26 cellular contexts compared by ENCODE assay signal in the genomic region with DNA sequence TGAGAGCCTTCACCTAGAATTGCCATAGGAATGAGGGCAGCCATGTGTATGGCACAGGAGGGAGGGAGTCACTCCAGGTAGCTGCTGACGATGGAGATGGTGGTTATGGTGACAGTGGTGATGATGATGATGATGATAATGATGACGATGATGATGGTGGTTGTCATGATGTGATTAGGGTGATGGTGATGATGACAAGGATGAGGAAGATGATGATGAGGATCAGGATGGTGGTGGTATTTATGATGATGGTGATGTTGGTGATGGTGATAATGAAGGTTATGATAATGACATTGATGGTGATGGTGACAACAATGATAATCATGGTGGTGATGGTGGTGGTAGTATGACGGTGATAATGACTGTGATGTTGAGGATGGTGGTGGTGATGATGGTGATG.
DNase-seq lines count a peak whose midpoint lies in the region; FAIRE-seq and TF ChIP-seq lines count a peak whose summit lies in the region.
"Had no signal": no experiment of that assay in that cellular context is flagged by ENCODE, and none has a peak within 500 bp of the region (broad histone marks: within the 10 kb centered on the region; RNA-seq: fewer than 3 reads in every experiment).

No MANE protein-coding gene starts in this region.

- H2BK120ac ChIP-seq in H9 (ENCODE audit: low read depth, low read length, poor library complexity, severe bottlenecking), result no peak overlapping the region

- H3K14ac ChIP-seq in H9 (ENCODE audit: insufficient read depth, low read length), result no peak overlapping the region

- H2BK5ac ChIP-seq in H9 (ENCODE audit: insufficient read length, low read length), result no peak overlapping the region

- no peaks in the 10 kb centered on the region; a peak in 1 of 5 replicates for H3K9me3 Mint-ChIP-seq in H9
- H3K9me3 Mint-ChIP-seq: CD4-positive, alpha-beta memory T cell; CD4-positive, CD25-positive, alpha-beta regulatory T cell; CD8-positive, alpha-beta memory T cell had no signal

- no peaks in the 10 kb centered on the region for H4K20me1 ChIP-seq in H9 (ENCODE audit: control insufficient read depth, insufficient read depth, insufficient read length)

- TF ChIP-seq CTCF in H9 (conservative IDR thresholded peaks at IDR 0.05) (no peak), HEK293 (tag by site-specific recombination; IDR thresholded peaks at IDR 0.05) (no peak)

- H3K4me3 Mint-ChIP-seq in H9, result no peak overlapping the region
- H3K4me3 Mint-ChIP-seq: CD14-positive monocyte; CD4-positive, alpha-beta memory T cell; CD4-positive, CD25-positive, alpha-beta regulatory T cell; CD8-positive, alpha-beta memory T cell had no signal

- H3K27ac Mint-ChIP-seq in H9, result no peak overlapping the region
- H3K27ac Mint-ChIP-seq: CD14-positive monocyte; CD4-positive, alpha-beta memory T cell; CD4-positive, CD25-positive, alpha-beta regulatory T cell; CD8-positive, alpha-beta memory T cell had no signal

- no peaks in the 10 kb centered on the region for H3K27me3 ChIP-seq in H9 (ENCODE audit: insufficient read depth, low read length)
- H3K27me3 ChIP-seq: BE2C, BLaER1 had no signal

- peak overlapping the region; percentile 30 for H4K8ac ChIP-seq in H9 (replicated peaks; ENCODE audit: insufficient read length, low read depth, low read length)

- H2AK5ac ChIP-seq in H9 (ENCODE audit: insufficient read length, low read length), result no peak overlapping the region

- no peak overlapping the region for H3K4me2 ChIP-seq in H9 (ENCODE audit: insufficient read depth, insufficient read length, low read length)
- H3K4me2 ChIP-seq: BLaER1 had no signal

- no peak overlapping the region for H2BK12ac ChIP-seq in H9 (ENCODE audit: insufficient read length, low read depth, low read length)

- no peaks in the 10 kb centered on the region for H3K36me3 ChIP-seq in HEK293 (ENCODE audit: control insufficient read depth in 2 of 2, insufficient read depth in 1 of 2, low read length in 2 of 2)
- H3K36me3 ChIP-seq: BE2C, BLaER1 had no signal

- H3K4me1 Mint-ChIP-seq in H9, result no peaks in the 10 kb centered on the region
- H3K4me1 Mint-ChIP-seq: CD4-positive, alpha-beta memory T cell; CD4-positive, CD25-positive, alpha-beta regulatory T cell; CD8-positive, alpha-beta memory T cell had no signal

- H3K56ac ChIP-seq in H9 (ENCODE audit: insufficient read length, low read depth, low read length), result no peak overlapping the region

- H3K9ac ChIP-seq in H9 (ENCODE audit: extremely low read depth, insufficient read length, low read length), result no peak overlapping the region
- H3K9ac ChIP-seq: BLaER1 had no signal

- no peak overlapping the region for H3K18ac ChIP-seq in H9 (ENCODE audit: insufficient read length, low read depth, low read length)

- no peak overlapping the region for H2BK15ac ChIP-seq in H9 (ENCODE audit: low read depth, low read length)

- no peak overlapping the region for H3K4me3 ChIP-seq in HEK293 (ENCODE audit: low read depth, low read length)
- H3K4me3 ChIP-seq: BLaER1, GM12878 had no signal

- no peaks in the 10 kb centered on the region for H3K36me3 Mint-ChIP-seq in H9 (ENCODE audit: insufficient read depth in 1 of 3, low read depth in 3 of 3)
- H3K36me3 Mint-ChIP-seq: CD14-positive monocyte; CD4-positive, alpha-beta memory T cell; CD4-positive, CD25-positive, alpha-beta regulatory T cell; CD8-positive, alpha-beta memory T cell had no signal

- POLR2A ChIA-PET in HEK293 (lab: Yijun Ruan, JAX), result no interaction called here

- no CpG with 5 or more reads among the region's 3 CpGs for whole genome bisulfite sequencing in H9 (ENCODE audit: extremely low coverage, insufficient read length, low lambda C conversion rate)

- no peaks in the 10 kb centered on the region for H3K79me2 ChIP-seq in H9 (ENCODE audit: insufficient read depth, low read length)

- H3K23ac ChIP-seq in H9 (ENCODE audit: insufficient read length, low read depth, low read length), result no peak overlapping the region

- no peak overlapping the region for H2AFZ ChIP-seq in H9 (ENCODE audit: low read length)

- no peaks in the 10 kb centered on the region for H3K9me3 ChIP-seq in H9 (ENCODE audit: control insufficient read depth, low read depth, low read length)
- no peaks in the 10 kb centered on the region for H3K9me3 ChIP-seq in HEK293 (ENCODE audit: control insufficient read depth, insufficient read depth, low read depth, low read length)
- H3K9me3 ChIP-seq: BLaER1 had no signal

- no peak overlapping the region for H4K91ac ChIP-seq in H9 (ENCODE audit: insufficient read length, low read depth, low read length)

- no peak overlapping the region for H3T11ph ChIP-seq in H9 (ENCODE audit: low read length)

- no peak overlapping the region for H4K5ac ChIP-seq in H9 (ENCODE audit: insufficient read length, low read depth, low read length)

- no peaks in the 10 kb centered on the region for H3K79me1 ChIP-seq in H9 (ENCODE audit: insufficient read depth, low read depth, low read length, poor library complexity, severe bottlenecking)

- H3K27ac ChIP-seq in H9 (ENCODE audit: insufficient read length, low read depth, low read length), result no peak overlapping the region
- H3K27ac ChIP-seq in HEK293 (ENCODE audit: extremely low read depth, low read depth, low read length), result no peak overlapping the region
- H3K27ac ChIP-seq: BLaER1 had no signal

- H3K4me1 ChIP-seq in H9 (ENCODE audit: insufficient read depth, low read length) (no peaks in the 10 kb centered on the region), HEK293 (ENCODE audit: control insufficient read depth, insufficient read depth, low read length) (no peaks in the 10 kb centered on the region)
- H3K4me1 ChIP-seq: BE2C had no signal

- H3K23me2 ChIP-seq in H9 (ENCODE audit: insufficient read length, low read depth, low read length, poor library complexity, severe bottlenecking), result peaks cover 3% of the 10 kb centered on the region

- H3K4ac ChIP-seq in H9 (ENCODE audit: low read depth, low read length), result no peak overlapping the region

- FAIRE-seq in urothelium cell line (lab: Jason Lieb, UNC), result peak; percentile 99
- FAIRE-seq: A204.1, GM12878, GM12892, GM18507 had no signal

- no peaks in the 10 kb centered on the region for H3K27me3 Mint-ChIP-seq in H9 (ENCODE audit: low read depth)
- H3K27me3 Mint-ChIP-seq: CD4-positive, alpha-beta memory T cell; CD4-positive, CD25-positive, alpha-beta regulatory T cell had no signal

- CTCF ChIA-PET in HEK293 (lab: Yijun Ruan, JAX), result no interaction called here

- DNase-seq in H9 (no peak), urothelium cell line (ENCODE audit: low spot score) (no peak), T-helper 2 cell (no peak), GM19240 (ENCODE audit: insufficient read length, low spot score) (no peak)
- DNase-seq: 8988T; ACHN; BE2C; C1 segment of cervical spinal cord; CD4-positive, alpha-beta memory T cell; CD4-positive, CD25-positive, alpha-beta regulatory T cell; CD8-positive, alpha-beta memory T cell; COR-L47; DMS 273 treated with DMSO at 0.1 percent for 48 hours; DMS153; DMS53; DMS79; DND-41; EL; GDM1 had no signal

- H2BK20ac ChIP-seq in H9 (ENCODE audit: low read depth, low read length, poor library complexity, severe bottlenecking), result no peak overlapping the region

TF ChIP-seq in HEK293, 187 proteins besides CTCF, POLR2A, EP300 and RAD21:
- no peak for TF ChIP-seq ZNF645 (tag by site-specific recombination; IDR thresholded peaks at IDR 0.05)
- TF ChIP-seq, protein P1, sequence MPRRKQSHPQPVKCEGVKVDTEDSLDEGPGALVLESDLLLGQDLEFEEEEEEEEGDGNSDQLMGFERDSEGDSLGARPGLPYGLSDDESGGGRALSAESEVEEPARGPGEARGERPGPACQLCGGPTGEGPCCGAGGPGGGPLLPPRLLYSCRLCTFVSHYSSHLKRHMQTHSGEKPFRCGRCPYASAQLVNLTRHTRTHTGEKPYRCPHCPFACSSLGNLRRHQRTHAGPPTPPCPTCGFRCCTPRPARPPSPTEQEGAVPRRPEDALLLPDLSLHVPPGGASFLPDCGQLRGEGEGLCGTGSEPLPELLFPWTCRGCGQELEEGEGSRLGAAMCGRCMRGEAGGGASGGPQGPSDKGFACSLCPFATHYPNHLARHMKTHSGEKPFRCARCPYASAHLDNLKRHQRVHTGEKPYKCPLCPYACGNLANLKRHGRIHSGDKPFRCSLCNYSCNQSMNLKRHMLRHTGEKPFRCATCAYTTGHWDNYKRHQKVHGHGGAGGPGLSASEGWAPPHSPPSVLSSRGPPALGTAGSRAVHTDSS (tag by site-specific recombination; IDR thresholded peaks at IDR 0.05), result peak; percentile 85
- TF ChIP-seq, protein P2, sequence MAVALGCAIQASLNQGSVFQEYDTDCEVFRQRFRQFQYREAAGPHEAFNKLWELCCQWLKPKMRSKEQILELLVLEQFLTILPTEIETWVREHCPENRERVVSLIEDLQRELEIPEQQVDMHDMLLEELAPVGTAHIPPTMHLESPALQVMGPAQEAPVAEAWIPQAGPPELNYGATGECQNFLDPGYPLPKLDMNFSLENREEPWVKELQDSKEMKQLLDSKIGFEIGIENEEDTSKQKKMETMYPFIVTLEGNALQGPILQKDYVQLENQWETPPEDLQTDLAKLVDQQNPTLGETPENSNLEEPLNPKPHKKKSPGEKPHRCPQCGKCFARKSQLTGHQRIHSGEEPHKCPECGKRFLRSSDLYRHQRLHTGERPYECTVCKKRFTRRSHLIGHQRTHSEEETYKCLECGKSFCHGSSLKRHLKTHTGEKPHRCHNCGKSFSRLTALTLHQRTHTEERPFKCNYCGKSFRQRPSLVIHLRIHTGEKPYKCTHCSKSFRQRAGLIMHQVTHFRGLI (tag by site-specific recombination; IDR thresholded peaks at IDR 0.05), result no peak
TF ChIP-seq in HEK293: peak in this region for 1.
